ENCODE assay signal across 14 cellular contexts in genomic region chr2:150620860-150621259, GRCh38.
DNase-seq lines count a peak whose midpoint lies in the region; ATAC-seq, FAIRE-seq and TF ChIP-seq lines count a peak whose summit lies in the region.
"Had no signal": no experiment of that assay in that cellular context is flagged by ENCODE, and none has a peak within 500 bp of the region (broad histone marks: within the 10 kb centered on the region; RNA-seq: fewer than 3 reads in every experiment).

No MANE protein-coding gene starts in this region.

- DNase-seq in HFFc6 = peak; percentile 28
- DNase-seq in breast epithelium (ENCODE audit: low spot score in 2 of 2) = no peak
- no peak for DNase-seq in HepG2 (ENCODE audit: low spot score)
- DNase-seq in tibial nerve (ENCODE audit: low spot score in 2 of 2) = no peak
- no peak for DNase-seq in MV-4-11 (lab: John Stamatoyannopoulos, UW)
- no peak for DNase-seq in substantia nigra (lab: John Stamatoyannopoulos, UW)
- DNase-seq in mesendoderm = no peak
- DNase-seq: activated T-cell treated with anti-CD3 and anti-CD28 coated beads, Interleukin-2, amount 50 U/mL, for 1 hour; amygdala; CD8-positive, alpha-beta T cell; NCI-H1417 treated with DMSO at 0.1 percent for 48 hours; stimulated activated CD4-positive, alpha-beta T cell treated with anti-CD3 and anti-CD28 coated beads, Interleukin-4, amount 100 ng/mL, for 1 hour had no signal

- no peaks in the 10 kb centered on the region for H3K9me3 ChIP-seq in breast epithelium
- H3K9me3 ChIP-seq in HepG2 (ENCODE audit: low read length) = no peaks in the 10 kb centered on the region
- H3K9me3 ChIP-seq in tibial nerve = no peaks in the 10 kb centered on the region

- H2BK5ac ChIP-seq in mesendoderm (ENCODE audit: low read length) = no peak overlapping the region

- H2AK5ac ChIP-seq in mesendoderm (ENCODE audit: low read length) = no peak overlapping the region

- H2BK120ac ChIP-seq in mesendoderm (ENCODE audit: low read depth, low read length) = no peak overlapping the region

- peak overlapping the region; percentile 54 for H3K4me3 Mint-ChIP-seq in HFFc6
- H3K4me3 Mint-ChIP-seq: CD8-positive, alpha-beta T cell; stimulated activated memory B cell treated with anti-CD40 and anti-IgM and Interleukin-4, amounts not matched to agents 10 μg/mL and 1 μg/mL and 100 μg/mL, for 72 hours had no signal

- no peaks in the 10 kb centered on the region for H3K79me1 ChIP-seq in mesendoderm (ENCODE audit: low read length)

- H3K36me3 Mint-ChIP-seq in HFFc6 (ENCODE audit: low read depth) = peaks cover 12% of the 10 kb centered on the region
- H3K36me3 Mint-ChIP-seq: CD8-positive, alpha-beta T cell; stimulated activated memory B cell treated with anti-CD40 and anti-IgM and Interleukin-4, amounts not matched to agents 10 μg/mL and 1 μg/mL and 100 μg/mL, for 72 hours had no signal

- H2AFZ ChIP-seq in HepG2 (ENCODE audit: low read length) = no peak overlapping the region

- intact Hi-C loops in breast epithelium (cut with DNase I; ENCODE audit: low total_unique reads) (no loop called here), HepG2 (cut with micrococcal nuclease; ENCODE audit: unreplicated experiment) (no loop called here)

- H3K4me3 ChIP-seq in breast epithelium (no peak overlapping the region), HepG2 (replicated peaks in 1 of 3; ENCODE audit: insufficient read depth in 1 of 3, low read depth in 2 of 3, low read length in 3 of 3) (no peak overlapping the region), tibial nerve (no peak overlapping the region), mesendoderm (ENCODE audit: low read length) (no peak overlapping the region)

- no peak for TF ChIP-seq RAD21 in HepG2 (CRISPR knock-in tag; IDR thresholded peaks at IDR 0.05)

- TF ChIP-seq POLR2A in breast epithelium (IDR thresholded peaks at IDR 0.05) (no peak), HepG2 (IDR thresholded peaks at IDR 0.05; ENCODE audit: insufficient read depth in 1 of 2, low read depth in 2 of 2, low read length in 2 of 2) (no peak), tibial nerve (IDR thresholded peaks at IDR 0.05) (no peak)

- H2BK15ac ChIP-seq in mesendoderm (replicated peaks; ENCODE audit: low read depth) = no peak overlapping the region

- CTCF ChIA-PET in HepG2 (lab: Yijun Ruan, JAX; ENCODE audit: low intra/inter-chr PET ratio, low total read pairs) = no interaction called here

- FAIRE-seq in HepG2 (lab: Jason Lieb, UNC) = no peak

- no peak overlapping the region for H4K8ac ChIP-seq in mesendoderm (ENCODE audit: low read depth, low read length)

- H3K9ac ChIP-seq in HepG2 (ENCODE audit: insufficient read depth, low read depth, low read length) (no peak overlapping the region), mesendoderm (ENCODE audit: low read length) (no peak overlapping the region)

- H3K4ac ChIP-seq in mesendoderm (ENCODE audit: low read depth, low read length) = no peak overlapping the region

- no TSS peak for BruUV-seq in HepG2 (replicated peaks; lab: Mats Ljungman, UMichigan)

- H4K5ac ChIP-seq in mesendoderm (ENCODE audit: low read length) = no peak overlapping the region

- in situ Hi-C loops in HepG2 (cut with HindIII; ENCODE audit: extremely low pct_ligation_motif_present, low pct_unique_long_range_greater_than_20kb) = no loop called here

- peaks cover 82% of the 10 kb centered on the region for H3K4me1 Mint-ChIP-seq in HFFc6 (ENCODE audit: low read depth)
- H3K4me1 Mint-ChIP-seq: stimulated activated memory B cell treated with anti-CD40 and anti-IgM and Interleukin-4, amounts not matched to agents 10 μg/mL and 1 μg/mL and 100 μg/mL, for 72 hours had no signal

- no peaks in the 10 kb centered on the region for H4K20me1 ChIP-seq in HepG2 (ENCODE audit: insufficient read depth, low read length)

- peaks cover 3% of the 10 kb centered on the region; the same call in 1 of the 2 replicates for H3K27me3 Mint-ChIP-seq in HFFc6 (ENCODE audit: insufficient read depth)
- H3K27me3 Mint-ChIP-seq: progenitor cell of endocrine pancreas; stimulated activated memory B cell treated with anti-CD40 and anti-IgM and Interleukin-4, amounts not matched to agents 10 μg/mL and 1 μg/mL and 100 μg/mL, for 72 hours had no signal

- peak overlapping the region; percentile 92 for H3K27ac Mint-ChIP-seq in HFFc6
- H3K27ac Mint-ChIP-seq: CD8-positive, alpha-beta T cell; progenitor cell of endocrine pancreas; stimulated activated memory B cell treated with anti-CD40 and anti-IgM and Interleukin-4, amounts not matched to agents 10 μg/mL and 1 μg/mL and 100 μg/mL, for 72 hours had no signal

- no peaks in the 10 kb centered on the region for H3K27me3 ChIP-seq in breast epithelium
- no peaks in the 10 kb centered on the region for H3K27me3 ChIP-seq in HepG2 (ENCODE audit: control insufficient read depth in 1 of 2, insufficient read depth in 2 of 2, low read length in 2 of 2)
- no peaks in the 10 kb centered on the region for H3K27me3 ChIP-seq in tibial nerve
- no peaks in the 10 kb centered on the region for H3K27me3 ChIP-seq in mesendoderm (ENCODE audit: insufficient read depth, low read length, poor library complexity)

- no peak overlapping the region for H3K23ac ChIP-seq in mesendoderm (ENCODE audit: low read length)

- TF ChIP-seq CTCF in HFFc6 (IDR thresholded peaks at IDR 0.05) = no peak
- TF ChIP-seq CTCF in breast epithelium (IDR thresholded peaks at IDR 0.05) = no peak
- no peak for TF ChIP-seq CTCF in HepG2 (CRISPR knock-in tag; IDR thresholded peaks at IDR 0.05)
- TF ChIP-seq CTCF in tibial nerve (IDR thresholded peaks at IDR 0.05) = no peak

- peaks cover 6% of the 10 kb centered on the region; the same call in 1 of the 2 replicates for H3K9me3 Mint-ChIP-seq in HFFc6
- H3K9me3 Mint-ChIP-seq: CD8-positive, alpha-beta T cell; stimulated activated memory B cell treated with anti-CD40 and anti-IgM and Interleukin-4, amounts not matched to agents 10 μg/mL and 1 μg/mL and 100 μg/mL, for 72 hours had no signal

- POLR2A ChIA-PET in HepG2 (lab: Yijun Ruan, JAX) = no interaction called here

- no peak overlapping the region for H3K18ac ChIP-seq in mesendoderm (ENCODE audit: low read length)

- H3K56ac ChIP-seq in mesendoderm (ENCODE audit: low read length) = no peak overlapping the region

- H3K79me2 ChIP-seq in HepG2 (ENCODE audit: insufficient read depth, low read length) = no peaks in the 10 kb centered on the region
- no peaks in the 10 kb centered on the region for H3K79me2 ChIP-seq in mesendoderm (ENCODE audit: control insufficient read depth, insufficient read depth, low read length)

- no peak for ATAC-seq in HepG2
- ATAC-seq: CD8-positive, alpha-beta T cell; stimulated activated memory B cell treated with anti-CD40 and anti-IgM and Interleukin-4, amounts not matched to agents 10 μg/mL and 1 μg/mL and 100 μg/mL, for 72 hours had no signal

- 28% methylated on average over 6 of the region's 6 CpGs for WGBS in HepG2 (ENCODE audit: low lambda C conversion rate)
- WGBS in tibial nerve, 2 donors = 85 to 87% methylated on average over 6 of the region's 6 CpGs
- no CpG with 5 or more reads among the region's 6 CpGs for WGBS in mesendoderm (ENCODE audit: extremely low coverage, insufficient coverage, low lambda C conversion rate)

- H3K36me3 ChIP-seq in breast epithelium (no peaks in the 10 kb centered on the region), HepG2 (replicated peaks in 1 of 2; ENCODE audit: control insufficient read depth in 1 of 2, insufficient read depth in 2 of 2, low read length in 2 of 2) (no peaks in the 10 kb centered on the region), tibial nerve (no peaks in the 10 kb centered on the region), mesendoderm (ENCODE audit: control insufficient read depth, insufficient read depth, low read length) (no peaks in the 10 kb centered on the region)

- H3K4me1 ChIP-seq in breast epithelium = no peaks in the 10 kb centered on the region
- no peaks in the 10 kb centered on the region for H3K4me1 ChIP-seq in HepG2 (ENCODE audit: insufficient read depth, low read length)
- peaks cover 3 to 39% (median 14%) of the 10 kb centered on the region in 4 donors for H3K4me1 ChIP-seq in tibial nerve
- H3K4me1 ChIP-seq in mesendoderm (ENCODE audit: control insufficient read depth, low read depth, low read length) = no peaks in the 10 kb centered on the region

- H3K27ac ChIP-seq in breast epithelium = peak overlapping the region; percentile 63 to 85
- no peak overlapping the region for H3K27ac ChIP-seq in HepG2 (ENCODE audit: extremely low read length, insufficient read depth, low read length)
- peak overlapping the region in 3 of 4 donors; percentile 46 to 58 (median 56) for H3K27ac ChIP-seq in tibial nerve
- no peak overlapping the region for H3K27ac ChIP-seq in substantia nigra (ENCODE audit: low read depth, low read length, poor library complexity, severe bottlenecking)
- H3K27ac ChIP-seq in mesendoderm (ENCODE audit: low read depth, low read length) = no peak overlapping the region

- no peak overlapping the region for H3K4me2 ChIP-seq in HepG2 (ENCODE audit: low read depth, low read length)
- no peak overlapping the region for H3K4me2 ChIP-seq in mesendoderm (ENCODE audit: low read length)

- no peak for TF ChIP-seq EP300 in HepG2 (IDR thresholded peaks at IDR 0.05; ENCODE audit: low read depth in 2 of 2, low read length in 2 of 2)
- TF ChIP-seq EP300 in HepG2 (CRISPR knock-in tag; IDR thresholded peaks at IDR 0.05; ENCODE audit: borderline replicate concordance) = no peak
- no peak for TF ChIP-seq EP300 in tibial nerve (IDR thresholded peaks at IDR 0.05)

TF ChIP-seq in HepG2, 621 proteins besides CTCF, POLR2A, EP300 and RAD21:
- TF ChIP-seq KDM5A (IDR thresholded peaks at IDR 0.05; ENCODE audit: borderline replicate concordance, low read length) = no peak
- TF ChIP-seq MAFF (IDR thresholded peaks at IDR 0.05; ENCODE audit: low read depth, low read length) = peak; percentile 55; the same call in 1 of the 2 replicates
- TF ChIP-seq IRF9 (CRISPR knock-in tag; IDR thresholded peaks at IDR 0.05; ENCODE audit: borderline replicate concordance) = no peak
- TF ChIP-seq MAFK (conservative IDR thresholded peaks at IDR 0.05 in 1 of 2, IDR thresholded peaks at IDR 0.05 in 1 of 2; ENCODE audit: low read length in 2 of 2) = peak; percentile 35 to 39; a peak in 3 of 4 replicates
- TF ChIP-seq JARID2 (CRISPR knock-in tag; IDR thresholded peaks at IDR 0.05; ENCODE audit: insufficient replicate concordance) = no peak

Comparison
In these comparisons a context has a peak if more than half of its experiments do, and no peak if none do; other contexts are left out.
1. H3K27ac ChIP-seq: peak in breast epithelium (2 of 2) and tibial nerve (3 of 4); none in HepG2 (single experiment), substantia nigra (single experiment) and mesendoderm (single experiment).